ENCODE assay signal across 17 cellular contexts in the genomic region with DNA sequence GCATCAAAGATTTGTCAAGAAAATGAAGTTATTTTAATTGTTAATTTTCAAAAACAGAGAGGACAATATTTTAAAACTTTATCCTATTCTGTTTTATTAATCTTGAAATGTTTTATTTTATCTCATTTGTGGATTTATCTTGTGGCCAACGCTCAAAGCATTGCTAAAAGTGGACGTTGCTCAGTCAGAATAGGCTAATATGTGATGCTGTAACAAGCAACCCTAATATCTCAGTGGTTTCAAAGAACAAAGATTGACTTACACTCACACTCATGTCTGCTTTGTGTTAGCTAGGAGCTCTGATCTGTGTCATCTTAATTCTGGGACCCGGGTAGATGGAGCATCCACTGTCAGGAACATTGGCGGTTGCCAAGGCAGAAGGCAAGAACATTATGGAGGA.
DNase-seq lines count a peak whose midpoint lies in the region; ATAC-seq, FAIRE-seq and TF ChIP-seq lines count a peak whose summit lies in the region.
"Had no signal": no experiment of that assay in that cellular context is flagged by ENCODE, and none has a peak within 500 bp of the region (broad histone marks: within the 10 kb centered on the region; RNA-seq: fewer than 3 reads in every experiment).

No MANE protein-coding gene starts in this region.

- peaks cover 0 to 12% (median 0%) of the 10 kb centered on the region in 11 experiments; a peak in 3 of 22 replicates for H3K9me3 ChIP-seq in BLaER1 treated with 17β-estradiol and CSF1 and Interleukin-3, amounts not matched to agents 10 nM and 100 nM (replicated peaks in 1 of 11)
- H3K9me3 ChIP-seq in K562 (replicated peaks; ENCODE audit: control insufficient read depth, insufficient read depth, low read depth, low read length), result no peaks in the 10 kb centered on the region
- H3K9me3 ChIP-seq: BLaER1 had no signal

- no peaks in the 10 kb centered on the region for H3K9me1 ChIP-seq in K562 (ENCODE audit: control insufficient read depth, insufficient read depth, low read length)

- DNase-seq in K562 (ENCODE audit: extremely low read depth in 1 of 4, low spot score in 3 of 4) (no peak), immature natural killer cell (no peak), medulla oblongata (ENCODE audit: extremely low spot score) (no peak)
- no peak for DNase-seq in stimulated activated effector memory CD8-positive, alpha-beta T cell treated with anti-CD3 and anti-CD28 coated beads, Interleukin-12 subunit alpha, Interleukin-12 subunit beta, amount 100 ng/mL, for 72 hours (ENCODE audit: low spot score in 2 of 2)
- DNase-seq: Calu3; CD4-positive, alpha-beta memory T cell; COR-L47; DMS53; DMS79 treated with DMSO at 0.1 percent for 48 hours; GF-D8; H9 had no signal

- in situ Hi-C loops in K562 (cut with MboI), result no loop called here

- no peak for TF ChIP-seq EP300 in K562 (IDR thresholded peaks at IDR 0.05; ENCODE audit: low read length)

- H3K36me3 Mint-ChIP-seq in stimulated activated effector memory CD8-positive, alpha-beta T cell treated with anti-CD3 and anti-CD28 coated beads, Interleukin-12 subunit alpha, Interleukin-12 subunit beta, amount 100 ng/mL, for 72 hours, result no peaks in the 10 kb centered on the region
- peaks cover 0 to 3% (median 0%) of the 10 kb centered on the region in 3 donors for H3K36me3 Mint-ChIP-seq in immature natural killer cell
- H3K36me3 Mint-ChIP-seq: CD4-positive, alpha-beta memory T cell had no signal

- no peaks in the 10 kb centered on the region for H3K36me3 ChIP-seq in BLaER1 treated with 17β-estradiol and CSF1 and Interleukin-3, amounts not matched to agents 10 nM and 100 nM
- no peaks in the 10 kb centered on the region for H3K36me3 ChIP-seq in K562 (ENCODE audit: control insufficient read depth, insufficient read depth, low read length)
- H3K36me3 ChIP-seq: BLaER1 had no signal

- H3K9me3 Mint-ChIP-seq in stimulated activated effector memory CD8-positive, alpha-beta T cell treated with anti-CD3 and anti-CD28 coated beads, Interleukin-12 subunit alpha, Interleukin-12 subunit beta, amount 100 ng/mL, for 72 hours, result no peaks in the 10 kb centered on the region
- H3K9me3 Mint-ChIP-seq in immature natural killer cell, result peaks cover 0 to 2% (median 0%) of the 10 kb centered on the region in 6 donors
- H3K9me3 Mint-ChIP-seq: GM23338 had no signal

- POLR2A ChIA-PET in K562 (lab: Yijun Ruan, JAX), result interaction anchor here (0.8 kb wide), 1 partner anchor 14 kb away, joined by 3 read pairs; no protein-coding TSS in a partner anchor

- peaks cover 38 to 99% (median 71%) of the 10 kb centered on the region in 10 experiments for H3K4me1 ChIP-seq in BLaER1 treated with 17β-estradiol and CSF1 and Interleukin-3, amounts not matched to agents 10 nM and 100 nM
- no peaks in the 10 kb centered on the region for H3K4me1 ChIP-seq in K562 (replicated peaks in 1 of 2; ENCODE audit: control insufficient read depth in 2 of 2, insufficient read depth in 2 of 2, low read length in 2 of 2)

- CTCF ChIA-PET in K562 (lab: Yijun Ruan, JAX; ENCODE audit: low intra/inter-chr PET ratio), result no interaction called here

- peak overlapping the region in 6 of 11 experiments; percentile 74 to 92 (median 79); a peak in 12 of 22 replicates for H3K4me2 ChIP-seq in BLaER1 treated with 17β-estradiol and CSF1 and Interleukin-3, amounts not matched to agents 10 nM and 100 nM
- H3K4me2 ChIP-seq in K562 (ENCODE audit: insufficient read depth, low read length), result no peak overlapping the region
- H3K4me2 ChIP-seq: BLaER1, GM23338 had no signal

- H4K20me1 ChIP-seq in BLaER1 treated with 17β-estradiol and CSF1 and Interleukin-3, amounts not matched to agents 10 nM and 100 nM, result no peaks in the 10 kb centered on the region
- H4K20me1 ChIP-seq in K562 (replicated peaks; ENCODE audit: control insufficient read depth, insufficient read depth, low read length), result no peaks in the 10 kb centered on the region
- H4K20me1 ChIP-seq: BLaER1 had no signal

- no peak for TF ChIP-seq RAD21 in K562 (CRISPR knock-in tag; conservative IDR thresholded peaks at IDR 0.05 in 1 of 2, IDR thresholded peaks at IDR 0.05 in 1 of 2)

- peaks cover 22% of the 10 kb centered on the region for H3K4me1 Mint-ChIP-seq in stimulated activated effector memory CD8-positive, alpha-beta T cell treated with anti-CD3 and anti-CD28 coated beads, Interleukin-12 subunit alpha, Interleukin-12 subunit beta, amount 100 ng/mL, for 72 hours
- peaks cover 54 to 63% of the 10 kb centered on the region in 2 donors for H3K4me1 Mint-ChIP-seq in immature natural killer cell

- ATAC-seq in K562, result no peak
- no peak for ATAC-seq in stimulated activated effector memory CD8-positive, alpha-beta T cell treated with anti-CD3 and anti-CD28 coated beads, Interleukin-12 subunit alpha, Interleukin-12 subunit beta, amount 100 ng/mL, for 72 hours
- ATAC-seq in HG03280 (IDR thresholded peaks at IDR 0.05; ENCODE audit: unreplicated experiment), result no peak
- ATAC-seq: GM23338, HCT116 had no signal

- intact Hi-C loops in K562 (cut with micrococcal nuclease), result no loop called here

- peaks cover 0 to 4% (median 3%) of the 10 kb centered on the region in 3 donors for H3K27me3 Mint-ChIP-seq in immature natural killer cell (ENCODE audit: low read depth in 3 of 3)
- H3K27me3 Mint-ChIP-seq: CD4-positive, alpha-beta memory T cell had no signal

- H3K4me3 ChIP-seq in BLaER1 treated with 17β-estradiol and CSF1 and Interleukin-3, amounts not matched to agents 10 nM and 100 nM, result no peak overlapping the region
- no peak overlapping the region for H3K4me3 ChIP-seq in K562
- H3K4me3 ChIP-seq: BLaER1, GM23338 had no signal

- no peak for TF ChIP-seq POLR2A in K562 (conservative IDR thresholded peaks at IDR 0.05)

- H3K27ac ChIP-seq in BLaER1 treated with 17β-estradiol and CSF1 and Interleukin-3, amounts not matched to agents 10 nM and 100 nM, result peak overlapping the region in 9 of 11 experiments; percentile 24 to 95 (median 90); a peak in 17 of 22 replicates
- H3K27ac ChIP-seq in K562 (ENCODE audit: extremely low read depth, low read depth, low read length), result no peak overlapping the region
- H3K27ac ChIP-seq: BLaER1 had no signal

- no peaks in the 10 kb centered on the region for H3K79me2 ChIP-seq in K562 (ENCODE audit: control insufficient read depth, insufficient read depth, low read length)

- H3K27ac Mint-ChIP-seq in stimulated activated effector memory CD8-positive, alpha-beta T cell treated with anti-CD3 and anti-CD28 coated beads, Interleukin-12 subunit alpha, Interleukin-12 subunit beta, amount 100 ng/mL, for 72 hours, result peak overlapping the region; percentile 17
- H3K27ac Mint-ChIP-seq in immature natural killer cell, result no peak overlapping the region
- H3K27ac Mint-ChIP-seq: GM23338, H9 had no signal

- no peak for FAIRE-seq in K562 (lab: Jason Lieb, UNC)
- FAIRE-seq: GM18507 had no signal

- H3K9ac ChIP-seq in BLaER1 treated with 17β-estradiol and CSF1 and Interleukin-3, amounts not matched to agents 10 nM and 100 nM, result no peak overlapping the region
- no peak overlapping the region for H3K9ac ChIP-seq in K562 (ENCODE audit: insufficient read depth in 1 of 2, low read depth in 2 of 2, low read length in 2 of 2)
- H3K9ac ChIP-seq: BLaER1 had no signal

- H3K4me3 Mint-ChIP-seq in stimulated activated effector memory CD8-positive, alpha-beta T cell treated with anti-CD3 and anti-CD28 coated beads, Interleukin-12 subunit alpha, Interleukin-12 subunit beta, amount 100 ng/mL, for 72 hours, result no peak overlapping the region
- no peak overlapping the region for H3K4me3 Mint-ChIP-seq in immature natural killer cell
- H3K4me3 Mint-ChIP-seq: CD4-positive, alpha-beta memory T cell; GM23338; H9 had no signal

- no peaks in the 10 kb centered on the region for H3K27me3 ChIP-seq in BLaER1 treated with 17β-estradiol and CSF1 and Interleukin-3, amounts not matched to agents 10 nM and 100 nM
- no peaks in the 10 kb centered on the region for H3K27me3 ChIP-seq in K562 (ENCODE audit: control insufficient read depth in 2 of 2, insufficient read depth in 2 of 2, low read length in 2 of 2)
- H3K27me3 ChIP-seq: BLaER1 had no signal

- no peak for TF ChIP-seq CTCF in K562 (IDR thresholded peaks at IDR 0.05 in 2 of 3, conservative IDR thresholded peaks at IDR 0.05 in 1 of 3; ENCODE audit: insufficient read depth in 2 of 3, low read depth in 1 of 3, low read length in 3 of 3)

- no TSS peak for BruUV-seq in K562 (replicated peaks; lab: Mats Ljungman, UMichigan)

- no peak overlapping the region for H2AFZ ChIP-seq in K562 (ENCODE audit: low read depth, low read length)
- H2AFZ ChIP-seq: GM23338 had no signal

- WGBS in K562 (ENCODE audit: insufficient coverage, low coverage, missing lambda C conversion rate), result 3% methylated on average over 4 of the region's 4 CpGs

TF ChIP-seq in K562, 482 proteins besides CTCF, POLR2A, EP300 and RAD21:
- TF ChIP-seq, protein P1, sequence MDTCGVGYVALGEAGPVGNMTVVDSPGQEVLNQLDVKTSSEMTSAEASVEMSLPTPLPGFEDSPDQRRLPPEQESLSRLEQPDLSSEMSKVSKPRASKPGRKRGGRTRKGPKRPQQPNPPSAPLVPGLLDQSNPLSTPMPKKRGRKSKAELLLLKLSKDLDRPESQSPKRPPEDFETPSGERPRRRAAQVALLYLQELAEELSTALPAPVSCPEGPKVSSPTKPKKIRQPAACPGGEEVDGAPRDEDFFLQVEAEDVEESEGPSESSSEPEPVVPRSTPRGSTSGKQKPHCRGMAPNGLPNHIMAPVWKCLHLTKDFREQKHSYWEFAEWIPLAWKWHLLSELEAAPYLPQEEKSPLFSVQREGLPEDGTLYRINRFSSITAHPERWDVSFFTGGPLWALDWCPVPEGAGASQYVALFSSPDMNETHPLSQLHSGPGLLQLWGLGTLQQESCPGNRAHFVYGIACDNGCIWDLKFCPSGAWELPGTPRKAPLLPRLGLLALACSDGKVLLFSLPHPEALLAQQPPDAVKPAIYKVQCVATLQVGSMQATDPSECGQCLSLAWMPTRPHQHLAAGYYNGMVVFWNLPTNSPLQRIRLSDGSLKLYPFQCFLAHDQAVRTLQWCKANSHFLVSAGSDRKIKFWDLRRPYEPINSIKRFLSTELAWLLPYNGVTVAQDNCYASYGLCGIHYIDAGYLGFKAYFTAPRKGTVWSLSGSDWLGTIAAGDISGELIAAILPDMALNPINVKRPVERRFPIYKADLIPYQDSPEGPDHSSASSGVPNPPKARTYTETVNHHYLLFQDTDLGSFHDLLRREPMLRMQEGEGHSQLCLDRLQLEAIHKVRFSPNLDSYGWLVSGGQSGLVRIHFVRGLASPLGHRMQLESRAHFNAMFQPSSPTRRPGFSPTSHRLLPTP (IDR thresholded peaks at IDR 0.05; ENCODE audit: borderline replicate concordance, extremely low read depth, insufficient read length), result no peak
- TF ChIP-seq ZNF12 (CRISPR knock-in tag; IDR thresholded peaks at IDR 0.05), result peak; percentile 72; the same call in 1 of the 2 replicates
TF ChIP-seq in K562: peak in this region for 1.
